Comparison of ENCODE assay signal across 2 cellular contexts in genomic region chr5:61048534-61048933, GRCh38.
TF ChIP-seq lines count a peak whose summit lies in the region.

No MANE protein-coding gene starts in this region.

TF ChIP-seq in A549, 52 proteins besides CTCF, POLR2A, EP300 and RAD21 (continued from another document):
- TF ChIP-seq KDM1A (IDR thresholded peaks at IDR 0.05; ENCODE audit: low read depth) (no peak), HOXB13 (CRISPR knock-in tag; IDR thresholded peaks at IDR 0.05; ENCODE audit: low read depth) (no peak), BHLHE40 (IDR thresholded peaks at IDR 0.05; ENCODE audit: low read depth, low read length) (no peak), NFE2L2 (conservative IDR thresholded peaks at IDR 0.05; ENCODE audit: low read length) (no peak)

TF ChIP-seq in HCT116, 20 proteins besides CTCF, POLR2A, EP300 and RAD21 (continued from another document):
- TF ChIP-seq, protein P1, sequence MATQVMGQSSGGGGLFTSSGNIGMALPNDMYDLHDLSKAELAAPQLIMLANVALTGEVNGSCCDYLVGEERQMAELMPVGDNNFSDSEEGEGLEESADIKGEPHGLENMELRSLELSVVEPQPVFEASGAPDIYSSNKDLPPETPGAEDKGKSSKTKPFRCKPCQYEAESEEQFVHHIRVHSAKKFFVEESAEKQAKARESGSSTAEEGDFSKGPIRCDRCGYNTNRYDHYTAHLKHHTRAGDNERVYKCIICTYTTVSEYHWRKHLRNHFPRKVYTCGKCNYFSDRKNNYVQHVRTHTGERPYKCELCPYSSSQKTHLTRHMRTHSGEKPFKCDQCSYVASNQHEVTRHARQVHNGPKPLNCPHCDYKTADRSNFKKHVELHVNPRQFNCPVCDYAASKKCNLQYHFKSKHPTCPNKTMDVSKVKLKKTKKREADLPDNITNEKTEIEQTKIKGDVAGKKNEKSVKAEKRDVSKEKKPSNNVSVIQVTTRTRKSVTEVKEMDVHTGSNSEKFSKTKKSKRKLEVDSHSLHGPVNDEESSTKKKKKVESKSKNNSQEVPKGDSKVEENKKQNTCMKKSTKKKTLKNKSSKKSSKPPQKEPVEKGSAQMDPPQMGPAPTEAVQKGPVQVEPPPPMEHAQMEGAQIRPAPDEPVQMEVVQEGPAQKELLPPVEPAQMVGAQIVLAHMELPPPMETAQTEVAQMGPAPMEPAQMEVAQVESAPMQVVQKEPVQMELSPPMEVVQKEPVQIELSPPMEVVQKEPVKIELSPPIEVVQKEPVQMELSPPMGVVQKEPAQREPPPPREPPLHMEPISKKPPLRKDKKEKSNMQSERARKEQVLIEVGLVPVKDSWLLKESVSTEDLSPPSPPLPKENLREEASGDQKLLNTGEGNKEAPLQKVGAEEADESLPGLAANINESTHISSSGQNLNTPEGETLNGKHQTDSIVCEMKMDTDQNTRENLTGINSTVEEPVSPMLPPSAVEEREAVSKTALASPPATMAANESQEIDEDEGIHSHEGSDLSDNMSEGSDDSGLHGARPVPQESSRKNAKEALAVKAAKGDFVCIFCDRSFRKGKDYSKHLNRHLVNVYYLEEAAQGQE (IDR thresholded peaks at IDR 0.05; ENCODE audit: low read depth): no peak
- TF ChIP-seq ELF1 (IDR thresholded peaks at IDR 0.05; ENCODE audit: borderline replicate concordance, low read depth) (no peak), EZH2 (IDR thresholded peaks at IDR 0.05) (no peak), POLR2AphosphoS5 (IDR thresholded peaks at IDR 0.05; ENCODE audit: low read depth, low read length) (peak; percentile 47; the same call in 1 of the 2 replicates), EGR1 (IDR thresholded peaks at IDR 0.05; ENCODE audit: low read depth) (0 out of 2 replicates have a peak, but pooled peaks have one; percentile 34)
- TF ChIP-seq, protein P2, sequence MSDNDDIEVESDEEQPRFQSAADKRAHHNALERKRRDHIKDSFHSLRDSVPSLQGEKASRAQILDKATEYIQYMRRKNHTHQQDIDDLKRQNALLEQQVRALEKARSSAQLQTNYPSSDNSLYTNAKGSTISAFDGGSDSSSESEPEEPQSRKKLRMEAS (IDR thresholded peaks at IDR 0.05): peak; percentile 59
- TF ChIP-seq, protein P3, sequence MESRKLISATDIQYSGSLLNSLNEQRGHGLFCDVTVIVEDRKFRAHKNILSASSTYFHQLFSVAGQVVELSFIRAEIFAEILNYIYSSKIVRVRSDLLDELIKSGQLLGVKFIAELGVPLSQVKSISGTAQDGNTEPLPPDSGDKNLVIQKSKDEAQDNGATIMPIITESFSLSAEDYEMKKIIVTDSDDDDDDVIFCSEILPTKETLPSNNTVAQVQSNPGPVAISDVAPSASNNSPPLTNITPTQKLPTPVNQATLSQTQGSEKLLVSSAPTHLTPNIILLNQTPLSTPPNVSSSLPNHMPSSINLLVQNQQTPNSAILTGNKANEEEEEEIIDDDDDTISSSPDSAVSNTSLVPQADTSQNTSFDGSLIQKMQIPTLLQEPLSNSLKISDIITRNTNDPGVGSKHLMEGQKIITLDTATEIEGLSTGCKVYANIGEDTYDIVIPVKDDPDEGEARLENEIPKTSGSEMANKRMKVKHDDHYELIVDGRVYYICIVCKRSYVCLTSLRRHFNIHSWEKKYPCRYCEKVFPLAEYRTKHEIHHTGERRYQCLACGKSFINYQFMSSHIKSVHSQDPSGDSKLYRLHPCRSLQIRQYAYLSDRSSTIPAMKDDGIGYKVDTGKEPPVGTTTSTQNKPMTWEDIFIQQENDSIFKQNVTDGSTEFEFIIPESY (IDR thresholded peaks at IDR 0.05; ENCODE audit: extremely low read depth, insufficient replicate concordance, low read length): no peak
